In genomic region chr9:91033802-91034201, GRCh38 we compare ENCODE assay signal across 7 cellular contexts.
DNase-seq lines count a peak whose midpoint lies in the region; ATAC-seq, FAIRE-seq and TF ChIP-seq lines count a peak whose summit lies in the region.

No MANE protein-coding gene starts in this region.

- H3K27me3 ChIP-seq in HCT116 (ENCODE audit: insufficient read depth, low read length), result no peaks in the 10 kb centered on the region
- no peaks in the 10 kb centered on the region for H3K27me3 ChIP-seq in WERI-Rb-1 (ENCODE audit: insufficient read depth, low read depth, severe bottlenecking)
- H3K27me3 ChIP-seq in bronchial epithelial cell (ENCODE audit: control insufficient read depth, insufficient read depth, low read length), result peaks cover 4% of the 10 kb centered on the region

- H3K4me2 ChIP-seq in HCT116 (ENCODE audit: low read length), result no peak overlapping the region

- DNase-seq in HCT116 (ENCODE audit: low read depth, low spot score) (peak; percentile 4), WERI-Rb-1 (peak; percentile 30), bronchial epithelial cell (ENCODE audit: low read depth) (no peak), retinal pigment epithelial cell (ENCODE audit: low read depth) (no peak), nucleus accumbens (lab: John Stamatoyannopoulos, UW) (no peak), NCI-H146 treated with DMSO at 0.1 percent for 48 hours (lab: John Stamatoyannopoulos, UW; ENCODE audit: unreplicated experiment) (no peak)

- no peaks in the 10 kb centered on the region for H3K79me2 ChIP-seq in HCT116 (ENCODE audit: insufficient read depth, low read length)

- H3K4me3 ChIP-seq in HCT116 (replicated peaks in 1 of 2; ENCODE audit: low read depth in 1 of 2, low read length in 2 of 2) (no peak overlapping the region), WERI-Rb-1 (ENCODE audit: low read depth, low read length) (no peak overlapping the region), bronchial epithelial cell (ENCODE audit: low read depth, low read length) (no peak overlapping the region), retinal pigment epithelial cell (ENCODE audit: low read length) (no peak overlapping the region)

- no peak for TF ChIP-seq POLR2A in HCT116 (IDR thresholded peaks at IDR 0.05; ENCODE audit: borderline replicate concordance, extremely low read depth, insufficient read depth, insufficient read length)

- CTCF ChIA-PET in HCT116 (lab: Charles Lee), result interaction anchor here (0.6 to 1.4 kb wide), 5 partner anchors 16 to 559 kb away, joined by 3 to 5 read pairs (median 4); no protein-coding TSS in a partner anchor

- peak; percentile 62 for TF ChIP-seq RAD21 in HCT116 (IDR thresholded peaks at IDR 0.05; ENCODE audit: low read depth)

- ATAC-seq in HCT116 (peak; percentile 30; the same call in 1 of the 2 replicates), HG03342 (IDR thresholded peaks at IDR 0.05; ENCODE audit: unreplicated experiment) (no peak)

- TF ChIP-seq CTCF in HCT116 (IDR thresholded peaks at IDR 0.05 in 2 of 3, conservative IDR thresholded peaks at IDR 0.05 in 1 of 3; ENCODE audit: borderline replicate concordance in 1 of 3, insufficient read depth in 1 of 3, low read depth in 2 of 3, low read length in 2 of 3) (peak; percentile 28 to 71 (median 69); a peak in 5 of 6 replicates), WERI-Rb-1 (IDR thresholded peaks at IDR 0.05; ENCODE audit: low read depth, low read length) (peak; percentile 57), bronchial epithelial cell (IDR thresholded peaks at IDR 0.05; ENCODE audit: insufficient read depth, low read length, severe bottlenecking) (peak; percentile 35), retinal pigment epithelial cell (conservative IDR thresholded peaks at IDR 0.05; ENCODE audit: low read depth, low read length) (peak; percentile 51)

- H3K9me3 ChIP-seq in HCT116 (ENCODE audit: control insufficient read depth in 1 of 2, insufficient read depth in 1 of 2, low read depth in 1 of 2, low read length in 2 of 2), result no peaks in the 10 kb centered on the region
- no peaks in the 10 kb centered on the region for H3K9me3 ChIP-seq in WERI-Rb-1 (ENCODE audit: severe bottlenecking)

- no peak overlapping the region for H2AFZ ChIP-seq in HCT116 (ENCODE audit: low read depth, low read length, poor library complexity, severe bottlenecking)

- FAIRE-seq in bronchial epithelial cell (lab: Jason Lieb, UNC), result no peak

- BruUV-seq in HCT116 (replicated peaks; lab: Mats Ljungman, UMichigan), result no TSS peak

- H4K20me1 ChIP-seq in HCT116 (ENCODE audit: insufficient read depth), result no peaks in the 10 kb centered on the region

- H3K36me3 ChIP-seq in HCT116 (ENCODE audit: control insufficient read depth in 1 of 2, insufficient read depth in 2 of 2, low read length in 2 of 2), result no peaks in the 10 kb centered on the region
- H3K36me3 ChIP-seq in WERI-Rb-1, result no peaks in the 10 kb centered on the region
- no peaks in the 10 kb centered on the region for H3K36me3 ChIP-seq in bronchial epithelial cell (ENCODE audit: control insufficient read depth, insufficient read depth, low read length)

- H3K4me1 ChIP-seq in HCT116 (ENCODE audit: control insufficient read depth in 1 of 2, insufficient read depth in 2 of 2, low read length in 2 of 2), result peaks cover 19 to 26% of the 10 kb centered on the region in 2 experiments

- no peak overlapping the region for H3K27ac ChIP-seq in HCT116 (ENCODE audit: low read depth, low read length)
- H3K27ac ChIP-seq in WERI-Rb-1, result no peak overlapping the region

- no peaks in the 10 kb centered on the region for H3K9me2 ChIP-seq in HCT116 (ENCODE audit: insufficient read depth)

- RAD21 ChIA-PET in HCT116 (lab: Charles Lee; ENCODE audit: low non-redundant PET in 1 of 2, low total read pairs in 2 of 2, uncharacterized antibody in 2 of 2, unreplicated experiment in 2 of 2), result no interaction called here

- intact Hi-C loops in HCT116 (cut with micrococcal nuclease), result no loop called here

- POLR2A ChIA-PET in HCT116 (lab: Charles Lee), result no interaction called here

- H3K9ac ChIP-seq in HCT116 (ENCODE audit: low read length), result no peak overlapping the region

TF ChIP-seq in HCT116, 20 proteins besides CTCF, POLR2A, EP300 and RAD21:
- TF ChIP-seq MAX (IDR thresholded peaks at IDR 0.05), result no peak
- TF ChIP-seq JUND (IDR thresholded peaks at IDR 0.05), result no peak
- no peak for TF ChIP-seq SRF (IDR thresholded peaks at IDR 0.05; ENCODE audit: low read depth)
- TF ChIP-seq ZBTB33 (IDR thresholded peaks at IDR 0.05; ENCODE audit: extremely low read depth, insufficient replicate concordance, low read length), result no peak
- no peak for TF ChIP-seq CBX3 (IDR thresholded peaks at IDR 0.05; ENCODE audit: low read depth)
- TF ChIP-seq ATF3 (IDR thresholded peaks at IDR 0.05), result no peak
- TF ChIP-seq EZH2phosphoT487 (IDR thresholded peaks at IDR 0.05; ENCODE audit: borderline replicate concordance), result no peak
- no peak for TF ChIP-seq YY1 (IDR thresholded peaks at IDR 0.05; ENCODE audit: extremely low read depth, insufficient replicate concordance, low read depth, low read length)
- TF ChIP-seq ZNF274 (IDR thresholded peaks at IDR 0.05; ENCODE audit: low read depth, low read length), result no peak
- no peak for TF ChIP-seq CEBPB (IDR thresholded peaks at IDR 0.05; ENCODE audit: low read depth)
- TF ChIP-seq ZFX (IDR thresholded peaks at IDR 0.05), result no peak
- no peak for TF ChIP-seq EZH2 (IDR thresholded peaks at IDR 0.05)
- TF ChIP-seq FOSL1 (IDR thresholded peaks at IDR 0.05; ENCODE audit: low read depth), result no peak
- TF ChIP-seq SP1 (IDR thresholded peaks at IDR 0.05; ENCODE audit: low read depth), result no peak
- no peak for TF ChIP-seq REST (IDR thresholded peaks at IDR 0.05; ENCODE audit: low read depth)
- TF ChIP-seq TCF7L2 (IDR thresholded peaks at IDR 0.05; ENCODE audit: borderline replicate concordance, extremely low read depth, insufficient read depth, insufficient read length), result no peak
- no peak for TF ChIP-seq SIN3A (IDR thresholded peaks at IDR 0.05; ENCODE audit: low read depth)
- no peak for TF ChIP-seq POLR2AphosphoS5 (IDR thresholded peaks at IDR 0.05; ENCODE audit: low read depth, low read length)
- TF ChIP-seq ELF1 (IDR thresholded peaks at IDR 0.05; ENCODE audit: borderline replicate concordance, low read depth), result no peak
TF ChIP-seq in HCT116: peak in this region for 0.

Comparison
In these comparisons a context has a peak if more than half of its experiments do, and no peak if none do; other contexts are left out.
1. DNase-seq: peak in HCT116 (single experiment) and WERI-Rb-1 (single experiment); none in bronchial epithelial cell (single experiment), retinal pigment epithelial cell (single experiment), nucleus accumbens (0 of 56) and NCI-H146 treated with DMSO at 0.1 percent for 48 hours (single experiment).
2. Peak in every context shown above with its lines, with median percentiles within 50 percentile points of each other: CTCF ChIP-seq.